ENCODE assay signal across 6 cellular contexts in the genomic region with DNA sequence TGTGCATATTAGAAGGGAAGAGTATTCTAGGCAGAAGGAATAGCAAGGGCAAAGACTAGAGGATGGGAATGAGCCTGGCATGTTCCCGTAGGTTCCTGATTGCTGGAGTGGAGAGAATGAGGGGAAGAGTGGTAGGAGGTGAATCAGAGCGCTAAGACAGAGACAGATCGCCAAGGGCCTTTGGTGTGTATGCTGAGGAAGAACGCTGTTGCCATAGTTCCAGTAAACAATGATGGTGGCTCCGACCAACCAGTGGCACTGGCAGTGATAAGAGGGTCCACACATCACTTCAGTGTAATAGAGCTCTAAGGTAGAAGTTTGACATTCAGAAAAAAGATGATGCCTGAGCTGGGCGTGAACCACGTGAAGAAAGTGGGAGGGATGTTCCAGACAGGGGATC. TPM values are rescaled to one million over a fixed set of nuclear protein-coding genes. Genes with fewer than 3 reads are reported as not detected.
DNase-seq lines count a peak whose midpoint lies in the region; ATAC-seq and TF ChIP-seq lines count a peak whose summit lies in the region.

No MANE protein-coding gene starts in this region.

- H3K9me3 Mint-ChIP-seq in T-helper 1 cell treated with Interleukin-12 subunit alpha and Interleukin-12 subunit beta and Interleukin-4 antibody, amounts not matched to agents 30 μg/mL and 1 μg/mL, for 36 hours, result no peaks in the 10 kb centered on the region
- H3K9me3 Mint-ChIP-seq in endodermal cell, result peaks cover 65% of the 10 kb centered on the region
- no peaks in the 10 kb centered on the region for H3K9me3 Mint-ChIP-seq in stimulated activated naive CD8-positive, alpha-beta T cell treated with anti-CD3 and anti-CD28 coated beads, Interleukin-15, amount 100 ng/mL, for 72 hours

- no peaks in the 10 kb centered on the region for H3K9me3 ChIP-seq in endodermal cell (ENCODE audit: control insufficient read depth, low read length)

- H3K36me3 Mint-ChIP-seq in T-helper 1 cell treated with Interleukin-12 subunit alpha and Interleukin-12 subunit beta and Interleukin-4 antibody, amounts not matched to agents 30 μg/mL and 1 μg/mL, for 36 hours (ENCODE audit: low read depth), result peaks cover 12% of the 10 kb centered on the region
- H3K36me3 Mint-ChIP-seq in endodermal cell (ENCODE audit: low read depth), result peaks cover 19% of the 10 kb centered on the region

- H3K36me3 ChIP-seq in endodermal cell (ENCODE audit: control insufficient read depth, insufficient read depth, low read length), result peaks cover 2% of the 10 kb centered on the region

- H3K27me3 ChIP-seq in endodermal cell (ENCODE audit: control insufficient read depth, insufficient read depth, low read length, poor library complexity, severe bottlenecking), result no peaks in the 10 kb centered on the region

- DNase-seq in T-helper 1 cell (no peak), endodermal cell (no peak), GM13976 (ENCODE audit: low spot score) (no peak)
- DNase-seq in stimulated activated naive CD8-positive, alpha-beta T cell treated with anti-CD3 and anti-CD28 coated beads, Interleukin-15, amount 100 ng/mL, for 72 hours, result no peak

- H3K27me3 Mint-ChIP-seq in T-helper 1 cell treated with Interleukin-12 subunit alpha and Interleukin-12 subunit beta and Interleukin-4 antibody, amounts not matched to agents 30 μg/mL and 1 μg/mL, for 36 hours (ENCODE audit: low read depth), result no peaks in the 10 kb centered on the region
- H3K27me3 Mint-ChIP-seq in endodermal cell (ENCODE audit: insufficient read depth), result no peaks in the 10 kb centered on the region
- H3K27me3 Mint-ChIP-seq in stimulated activated naive CD8-positive, alpha-beta T cell treated with anti-CD3 and anti-CD28 coated beads, Interleukin-15, amount 100 ng/mL, for 72 hours, result no peaks in the 10 kb centered on the region

- 85 to 90% methylated on average over 2 to 7 of the region's 7 CpGs for WGBS in endodermal cell (ENCODE audit: insufficient coverage in 1 of 2, insufficient read length in 1 of 2), 2 experiments

- H3K4me3 ChIP-seq in endodermal cell (ENCODE audit: low read length), result peak overlapping the region; percentile 79

- peak overlapping the region; percentile 99 for H3K27ac Mint-ChIP-seq in T-helper 1 cell treated with Interleukin-12 subunit alpha and Interleukin-12 subunit beta and Interleukin-4 antibody, amounts not matched to agents 30 μg/mL and 1 μg/mL, for 36 hours
- H3K27ac Mint-ChIP-seq in endodermal cell, result no peak overlapping the region
- H3K27ac Mint-ChIP-seq in stimulated activated naive CD8-positive, alpha-beta T cell treated with anti-CD3 and anti-CD28 coated beads, Interleukin-15, amount 100 ng/mL, for 72 hours, result peak overlapping the region in 1 of 2 donors; percentile 96

- H3K4me3 Mint-ChIP-seq in T-helper 1 cell treated with Interleukin-12 subunit alpha and Interleukin-12 subunit beta and Interleukin-4 antibody, amounts not matched to agents 30 μg/mL and 1 μg/mL, for 36 hours, result peak overlapping the region; percentile 96
- H3K4me3 Mint-ChIP-seq in endodermal cell, result peak overlapping the region; percentile 79
- peak overlapping the region; percentile 93 to 94 for H3K4me3 Mint-ChIP-seq in stimulated activated naive CD8-positive, alpha-beta T cell treated with anti-CD3 and anti-CD28 coated beads, Interleukin-15, amount 100 ng/mL, for 72 hours

- H3K27ac ChIP-seq in endodermal cell (ENCODE audit: low read depth, low read length), result no peak overlapping the region

- H3K9ac ChIP-seq in endodermal cell (ENCODE audit: extremely low read depth, low read length, poor library complexity, severe bottlenecking), result no peak overlapping the region

- TF ChIP-seq CTCF in endodermal cell (conservative IDR thresholded peaks at IDR 0.05) (no peak), GM13976 (IDR thresholded peaks at IDR 0.05; ENCODE audit: borderline replicate concordance, control extremely low read depth, extremely low read depth, insufficient read depth, missing control alignments) (no peak)

- no peaks in the 10 kb centered on the region for H3K4me1 ChIP-seq in endodermal cell (ENCODE audit: control insufficient read depth, insufficient read depth, low read length)

- in situ Hi-C loops in GM13976 (cut with MboI; ENCODE audit: low sequenced_read_pairs, unreplicated experiment), result no loop called here

- H3K4me1 Mint-ChIP-seq in T-helper 1 cell treated with Interleukin-12 subunit alpha and Interleukin-12 subunit beta and Interleukin-4 antibody, amounts not matched to agents 30 μg/mL and 1 μg/mL, for 36 hours (ENCODE audit: low read depth), result peaks cover 19% of the 10 kb centered on the region
- H3K4me1 Mint-ChIP-seq in endodermal cell, result peaks cover 5% of the 10 kb centered on the region
- peaks cover 18% of the 10 kb centered on the region for H3K4me1 Mint-ChIP-seq in stimulated activated naive CD8-positive, alpha-beta T cell treated with anti-CD3 and anti-CD28 coated beads, Interleukin-15, amount 100 ng/mL, for 72 hours

- no peak for ATAC-seq in stimulated activated naive CD8-positive, alpha-beta T cell treated with anti-CD3 and anti-CD28 coated beads, Interleukin-15, amount 100 ng/mL, for 72 hours
- no peak for ATAC-seq in GM19463 (IDR thresholded peaks at IDR 0.05; ENCODE audit: unreplicated experiment)

RNA-seq across cellular contexts. Expression of a gene that starts 1.0 kb away (rescaled TPM):
- 1 to 10 TPM; 7.0 to 7.6 TPM for total RNA-seq in endodermal cell
- 7.3 TPM for polyA plus RNA-seq in endodermal cell (2013, experiment 1 of 2)
- polyA plus RNA-seq in endodermal cell (2013, experiment 2 of 2), result 6.5 TPM

RNA-seq across cellular contexts. Expression of a gene that starts 18.9 kb away (rescaled TPM):
- total RNA-seq in endodermal cell, result 100 to 1,000 TPM; 105 to 119 TPM
- polyA plus RNA-seq in endodermal cell (2013, experiment 1 of 2), result 155 TPM
- polyA plus RNA-seq in endodermal cell (2013, experiment 2 of 2), result 164 TPM

RNA-seq across cellular contexts. Expression of a gene that starts 31.7 kb away (rescaled TPM):
- total RNA-seq in endodermal cell, result 10 to 100 TPM; 51.1 to 54.4 TPM
- 40.1 TPM for polyA plus RNA-seq in endodermal cell (2013, experiment 1 of 2)
- polyA plus RNA-seq in endodermal cell (2013, experiment 2 of 2), result 45.9 TPM

RNA-seq across cellular contexts. Expression of a gene that starts 33.8 kb away (rescaled TPM):
- 100 to 1,000 TPM; 183 to 189 TPM for total RNA-seq in endodermal cell
- polyA plus RNA-seq in endodermal cell (2013, experiment 1 of 2), result 217 TPM
- polyA plus RNA-seq in endodermal cell (2013, experiment 2 of 2), result 195 TPM

RNA-seq across cellular contexts. Expression of a gene that starts 56.8 kb away (rescaled TPM):
- total RNA-seq in endodermal cell, result 10 to 100 TPM; 51.3 to 51.9 TPM
- 59.1 TPM for polyA plus RNA-seq in endodermal cell (2013, experiment 1 of 2)
- 60.3 TPM for polyA plus RNA-seq in endodermal cell (2013, experiment 2 of 2)
